Comparison of ENCODE assay signal across 31 cellular contexts in genomic region chr13:98773921-98774320, GRCh38. TPM values are rescaled to one million over a fixed set of nuclear protein-coding genes. Genes with fewer than 3 reads are reported as not detected.
"Had no signal": no experiment of that assay in that cellular context is flagged by ENCODE, and none has a peak within 500 bp of the region (broad histone marks: within the 10 kb centered on the region; RNA-seq: fewer than 3 reads in every experiment).

No MANE protein-coding gene starts in this region.

- H3K4me3 ChIP-seq: ascending aorta, breast epithelium, cardiac muscle cell, esophagus muscularis mucosa, gastrocnemius medialis, heart left ventricle had no signal

- H3K27me3 ChIP-seq: ascending aorta, breast epithelium, cardiac muscle cell, esophagus muscularis mucosa, foreskin keratinocyte, gastrocnemius medialis had no signal

- DNase-seq: activated B cell treated with CpG ODN at 0.5 μM for 24 hours; activated CD4-positive, alpha-beta T cell treated with anti-CD3 and anti-CD28 coated beads for 48 hours; activated CD4-positive, alpha-beta T cell treated with anti-CD3 and anti-CD28 coated beads, Interleukin-2, amount 50 U/mL, for 1 hour; activated CD4-positive, alpha-beta T cell treated with anti-CD3 and anti-CD28 coated beads, Interleukin-2, amount 50 U/mL, for 48 hours; activated CD8-positive, alpha-beta memory T cell treated with anti-CD3 and anti-CD28 coated beads for 24 hours; activated CD8-positive, alpha-beta T cell treated with anti-CD3 and anti-CD28 coated beads for 36 hours; activated effector memory CD4-positive, alpha-beta T cell treated with Interleukin-2 at 50 U/mL for 16 hours; activated naive CD4-positive, alpha-beta T cell; activated naive CD4-positive, alpha-beta T cell treated with anti-CD3 and anti-CD28 coated beads, Interleukin-2, amount 10 ng/mL, durations not matched to agents 7 days and 5 days; activated naive CD8-positive, alpha-beta T cell treated with anti-CD3 and anti-CD28 coated beads, Interleukin-2, amount 10 ng/mL, durations not matched to agents 7 days and 5 days; activated T-cell treated with anti-CD3 and anti-CD28 coated beads, Interleukin-2, amount 50 U/mL, for 4 hours; cortex of kidney; dermis blood vessel endothelial cell; effector CD4-positive, alpha-beta T cell; effector memory CD8-positive, alpha-beta T cell; erythroblast; foreskin keratinocyte; gastrocnemius medialis; glutamatergic neuron; heart left ventricle; T-helper 1 cell; T-helper 17 cell; T1000; WERI-Rb-1 had no signal

- H3K27ac ChIP-seq: ascending aorta, breast epithelium, cardiac muscle cell, esophagus muscularis mucosa, foreskin keratinocyte, gastrocnemius medialis, heart left ventricle, WERI-Rb-1 had no signal

- H3K4me1 ChIP-seq: ascending aorta, breast epithelium, esophagus muscularis mucosa, gastrocnemius medialis, heart left ventricle had no signal

- H3K9me3 ChIP-seq: ascending aorta, breast epithelium, esophagus muscularis mucosa, gastrocnemius medialis, heart left ventricle had no signal

- H3K36me3 ChIP-seq: ascending aorta, breast epithelium, cardiac muscle cell, esophagus muscularis mucosa, gastrocnemius medialis, heart left ventricle, WERI-Rb-1 had no signal

- ATAC-seq: activated CD4-positive, CD25-positive, alpha-beta regulatory T cell treated with anti-CD3 and anti-CD28 coated beads, Interleukin-2, amount 50 U/mL, for 24 hours; activated CD8-positive, alpha-beta T cell treated with anti-CD3 and anti-CD28 coated beads for 36 hours; activated naive CD4-positive, alpha-beta T cell treated with anti-CD3 and anti-CD28 coated beads, Interleukin-2, amount 50 U/mL, for 72 hours; activated T-cell treated with anti-CD3 and anti-CD28 coated beads, Interleukin-2, amount 50 U/mL, for 4 hours; activated T-helper 17 cell treated with anti-CD3 and anti-CD28 coated beads, Interleukin-2, amount 50 U/mL, for 72 hours; effector memory CD8-positive, alpha-beta T cell; foreskin keratinocyte; gastrocnemius medialis; heart left ventricle; T-helper 17 cell had no signal

RNA-seq across cellular contexts. Expression of gene SLC15A1, which starts 21.4 kb away (rescaled TPM):
- total RNA-seq: activated B cell treated with CpG ODN at 0.5 μM for 24 hours; activated CD8-positive, alpha-beta T cell treated with anti-CD3 and anti-CD28 coated beads for 36 hours; activated naive CD4-positive, alpha-beta T cell treated with anti-CD3 and anti-CD28 coated beads, Interleukin-2, amount 50 U/mL, for 72 hours; activated naive CD8-positive, alpha-beta T cell treated with anti-CD3 and anti-CD28 coated beads, Interleukin-2, amount 10 ng/mL, durations not matched to agents 7 days and 5 days; activated T-cell treated with anti-CD3 and anti-CD28 coated beads, Interleukin-2, amount 50 U/mL, for 4 hours; activated T-helper 17 cell treated with anti-CD3 and anti-CD28 coated beads, Interleukin-2, amount 50 U/mL, for 72 hours; ascending aorta; cardiac muscle cell; dermis blood vessel endothelial cell; esophagus muscularis mucosa; gastrocnemius medialis; heart left ventricle; T-helper 17 cell had no signal
- polyA plus RNA-seq: cardiac muscle cell, foreskin keratinocyte, heart left ventricle had no signal
